Comparison of ENCODE assay signal across 8 cellular contexts in the genomic region with DNA sequence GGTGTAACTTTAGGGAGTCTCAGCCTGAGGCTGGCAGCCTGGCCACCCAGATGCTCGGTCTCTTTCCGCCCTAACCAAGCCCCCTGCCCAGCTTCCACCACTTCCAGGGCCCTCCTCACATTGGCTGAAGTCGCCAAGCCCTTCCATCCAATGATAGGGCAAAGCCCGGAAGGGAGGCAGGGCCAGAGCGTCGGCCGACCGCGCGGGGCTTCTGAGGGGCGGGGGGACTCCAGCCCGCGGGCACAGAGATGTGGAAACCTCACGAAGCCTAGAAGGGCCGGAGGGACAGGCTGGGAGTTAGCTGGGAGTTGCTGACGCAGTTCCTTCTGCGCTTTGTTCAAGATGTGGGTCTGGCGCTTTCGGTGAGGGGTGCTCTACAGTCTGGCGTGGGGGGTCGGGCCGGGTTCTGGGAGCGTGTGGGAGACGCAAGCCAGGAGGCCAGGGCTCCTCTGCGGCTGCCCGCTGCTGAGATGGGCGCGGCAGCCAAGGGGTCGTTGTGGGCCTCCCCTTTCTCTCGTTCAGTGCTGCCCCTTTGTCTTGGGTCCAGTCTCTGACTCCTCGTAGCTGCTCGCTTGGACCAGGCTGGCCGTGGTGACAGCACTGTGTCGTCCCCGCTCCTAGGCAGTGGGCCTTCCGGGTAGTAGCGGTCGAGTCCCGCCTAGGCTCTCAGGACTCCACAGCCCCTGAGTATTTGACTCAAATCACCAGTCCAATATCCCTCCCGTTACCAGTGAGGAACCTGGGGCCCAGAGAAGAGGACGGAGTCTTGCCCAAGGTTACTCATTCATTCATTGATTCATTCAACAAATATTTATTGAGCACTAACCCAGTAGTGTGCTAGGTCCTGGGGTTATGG. TPM values are rescaled to one million over a fixed set of nuclear protein-coding genes. Genes with fewer than 3 reads are reported as not detected.
DNase-seq lines count a peak whose midpoint lies in the region; ATAC-seq and TF ChIP-seq lines count a peak whose summit lies in the region.

A gene (plus strand): TSS at position 319 of the 856 bp plus-strand sequence. CDS start 9,230 bp downstream, outside the sequence.

- no peaks in the 10 kb centered on the region for H3K9me3 ChIP-seq in iPS-20b (ENCODE audit: insufficient read depth, low read depth, low read length)

- DNase-seq in GM03348 (ENCODE audit: low spot score), result peak; percentile 84
- DNase-seq in NCI-H510A treated with DMSO at 0.1 percent for 48 hours (lab: John Stamatoyannopoulos, UW), result peak; percentile 38
- DNase-seq in cardiac fibroblast (ENCODE audit: low read depth in 2 of 2), result peak; percentile 53 to 85
- DNase-seq in renal cortical epithelial cell (ENCODE audit: low read depth), result peak; percentile 74
- no peak for DNase-seq in activated CD4-positive, CD25-positive, alpha-beta regulatory T cell (lab: John Stamatoyannopoulos, UW)

- H3K4me3 ChIP-seq in cardiac fibroblast (replicated peaks in 1 of 2; ENCODE audit: low read depth in 2 of 2, low read length in 2 of 2) (peak within 1 kb of the TSS; percentile 56 to 71), iPS-20b (ENCODE audit: low read length) (peak within 1 kb of the TSS; percentile 90)

- H3K9ac ChIP-seq in iPS-20b (ENCODE audit: low read depth, low read length), result peak within 1 kb of the TSS; percentile 97

- peaks cover 33% of the 10 kb centered on the region for H3K36me3 ChIP-seq in iPS-20b (ENCODE audit: insufficient read depth, low read depth, low read length)

- peaks cover 6% of the 10 kb centered on the region; the same call in 1 of the 2 replicates for H3K4me1 ChIP-seq in iPS-20b (ENCODE audit: insufficient read depth, low read length)

- no peak for TF ChIP-seq CTCF in cardiac fibroblast (IDR thresholded peaks at IDR 0.05; ENCODE audit: low read depth, low read length)

- peak; percentile 91 for ATAC-seq in HG02759 (IDR thresholded peaks at IDR 0.05; ENCODE audit: unreplicated experiment)
- no peak for ATAC-seq in HG03378 (IDR thresholded peaks at IDR 0.05; ENCODE audit: unreplicated experiment)

- no peaks in the 10 kb centered on the region for H3K27me3 ChIP-seq in iPS-20b (ENCODE audit: insufficient read depth, low read length)

- peak within 1 kb of the TSS; percentile 87 for H3K27ac ChIP-seq in iPS-20b (ENCODE audit: low read length)

RNA-seq across cellular contexts. Expression of the gene that starts here (rescaled TPM):
- total RNA-seq in renal cortical epithelial cell, result 1.4 and 5.4 TPM in 2 replicates

Comparison
In these comparisons a context has a peak if more than half of its experiments do, and no peak if none do; other contexts are left out.
1. DNase-seq: peak in GM03348 (single experiment), NCI-H510A treated with DMSO at 0.1 percent for 48 hours (single experiment), cardiac fibroblast (2 of 2) and renal cortical epithelial cell (single experiment); none in activated CD4-positive, CD25-positive, alpha-beta regulatory T cell (0 of 4).